Comparison of ENCODE assay signal across 9 cellular contexts in the genomic region with DNA sequence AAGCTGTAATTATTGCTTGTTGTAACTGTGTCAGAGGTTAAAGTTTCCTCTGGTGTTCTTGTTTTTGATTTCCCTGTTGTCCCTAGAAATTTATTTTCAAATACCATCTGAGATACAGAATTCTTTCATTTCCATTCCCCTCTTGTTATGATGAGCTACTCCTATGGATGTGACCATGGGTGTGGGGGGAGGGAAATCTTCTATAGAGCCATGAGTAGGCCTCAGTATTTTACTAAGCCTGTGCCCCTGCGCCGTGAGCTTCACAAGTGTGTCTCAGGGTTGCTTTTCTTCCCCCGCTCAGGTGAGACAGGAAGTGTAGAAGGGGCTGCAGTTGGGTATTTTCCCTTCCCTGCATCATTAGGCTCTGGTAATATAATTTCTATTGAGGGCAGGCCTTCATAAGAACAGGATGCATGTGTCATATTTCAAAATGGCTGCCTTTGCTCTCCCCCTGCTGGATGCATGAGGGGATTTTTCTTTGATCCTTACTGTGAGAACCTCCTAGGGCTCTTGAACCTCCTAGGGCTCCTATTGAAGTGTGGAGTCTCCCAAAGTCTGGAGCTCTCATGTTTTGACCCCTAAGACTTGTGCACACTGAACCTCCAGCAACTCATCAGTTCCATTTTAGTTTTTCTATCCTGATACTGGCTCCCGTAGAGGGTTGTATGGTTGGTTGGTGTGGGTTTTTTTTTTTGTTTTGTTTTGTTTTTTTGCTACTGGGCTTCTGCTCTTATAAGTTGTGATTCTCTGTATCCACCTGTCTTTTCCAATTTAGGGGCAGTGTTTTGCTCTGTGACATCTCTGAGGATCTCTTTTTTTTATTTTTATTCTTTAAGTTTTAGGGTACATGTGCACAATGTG.
DNase-seq lines count a peak whose midpoint lies in the region; FAIRE-seq and TF ChIP-seq lines count a peak whose summit lies in the region.
"Had no signal": no experiment of that assay in that cellular context is flagged by ENCODE, and none has a peak within 500 bp of the region (broad histone marks: within the 10 kb centered on the region; RNA-seq: fewer than 3 reads in every experiment).

No MANE protein-coding gene starts in this region.

- BruUV-seq in PC-9 (replicated peaks; lab: Mats Ljungman, UMichigan): no TSS peak

- H3K9me3 ChIP-seq in PC-9 (ENCODE audit: insufficient read depth, low read depth): no peaks in the 10 kb centered on the region
- H3K9me3 ChIP-seq: neutrophil had no signal

- peaks cover 17% of the 10 kb centered on the region for H3K27me3 Mint-ChIP-seq in progenitor cell of endocrine pancreas

- CTCF ChIA-PET in PC-9 (lab: Charles Lee): no interaction called here

- in situ Hi-C loops in G401 (cut with HindIII; ENCODE audit: low sequenced_read_pairs): no loop called here

- DNase-seq in G401 (ENCODE audit: low spot score): peak; percentile 68
- peak; percentile 40 for DNase-seq in H7
- peak; percentile 77 for DNase-seq in NCI-H82 (lab: John Stamatoyannopoulos, UW)
- peak; percentile 78 for DNase-seq in fibroblast of pulmonary artery (ENCODE audit: low read depth)
- no peak for DNase-seq in progenitor cell of endocrine pancreas (ENCODE audit: low spot score, unreplicated experiment)
- no peak for DNase-seq in frontal cortex (ENCODE audit: low spot score in 2 of 2)
- DNase-seq in PC-9: no peak
- DNase-seq in middle frontal gyrus (ENCODE audit: extremely low spot score, low spot score): no peak

- POLR2A ChIA-PET in PC-9 (lab: Charles Lee; ENCODE audit: unreplicated experiment): no interaction called here

- H3K9me2 ChIP-seq in PC-9 (ENCODE audit: insufficient read depth): no peaks in the 10 kb centered on the region

- no peaks in the 10 kb centered on the region for H3F3A ChIP-seq in PC-9 (ENCODE audit: insufficient read depth, low read depth)

- no peaks in the 10 kb centered on the region for H3K79me2 ChIP-seq in PC-9 (ENCODE audit: low read depth)

- TF ChIP-seq CTCF in fibroblast of pulmonary artery (IDR thresholded peaks at IDR 0.05; ENCODE audit: low read length, missing control alignments) (peak; percentile 60), progenitor cell of endocrine pancreas (IDR thresholded peaks at IDR 0.05; ENCODE audit: unreplicated experiment) (peak; percentile 61), PC-9 (conservative IDR thresholded peaks at IDR 0.05) (no peak; the same call in 1 of the 2 replicates)

- no peak overlapping the region for H2AFZ ChIP-seq in PC-9

- H3K36me3 Mint-ChIP-seq in progenitor cell of endocrine pancreas (ENCODE audit: insufficient read depth): no peaks in the 10 kb centered on the region

- FAIRE-seq in frontal cortex (lab: Jason Lieb, UNC): no peak

- no peak overlapping the region for H3K4me3 ChIP-seq in H7 (ENCODE audit: insufficient read depth, low read depth, low read length)
- H3K4me3 ChIP-seq in fibroblast of pulmonary artery (replicated peaks; ENCODE audit: low read depth, low read length): no peak overlapping the region
- H3K4me3 ChIP-seq in PC-9: no peak overlapping the region

- no peaks in the 10 kb centered on the region for H3K4me1 ChIP-seq in PC-9 (replicated peaks; ENCODE audit: insufficient read depth)

- no peaks in the 10 kb centered on the region for H3K9me3 Mint-ChIP-seq in progenitor cell of endocrine pancreas (ENCODE audit: low read depth)

- no peak overlapping the region for H3K4me3 Mint-ChIP-seq in progenitor cell of endocrine pancreas (ENCODE audit: low read depth)

- no peak overlapping the region for H3K27ac ChIP-seq in PC-9
- H3K27ac ChIP-seq: neutrophil had no signal

- no peaks in the 10 kb centered on the region for H3K27me3 ChIP-seq in H7 (ENCODE audit: control insufficient read depth, insufficient read depth, low read length)
- no peaks in the 10 kb centered on the region for H3K27me3 ChIP-seq in PC-9 (ENCODE audit: insufficient read depth, low read depth)
- H3K27me3 ChIP-seq: neutrophil had no signal

- no peak overlapping the region for H3K27ac Mint-ChIP-seq in progenitor cell of endocrine pancreas

- no peaks in the 10 kb centered on the region for H4K20me1 ChIP-seq in PC-9 (ENCODE audit: insufficient read depth)

- no peaks in the 10 kb centered on the region for H3K36me3 ChIP-seq in H7 (replicated peaks; ENCODE audit: control insufficient read depth, insufficient read depth, low read length)
- no peaks in the 10 kb centered on the region for H3K36me3 ChIP-seq in PC-9 (ENCODE audit: low read depth)
- H3K36me3 ChIP-seq: neutrophil had no signal

- H3K4me1 Mint-ChIP-seq in progenitor cell of endocrine pancreas (ENCODE audit: low read depth): peaks cover 7% of the 10 kb centered on the region

- H3K4me2 ChIP-seq in PC-9: no peak overlapping the region

- intact Hi-C loops in PC-9 (cut with micrococcal nuclease; ENCODE audit: unreplicated experiment): no loop called here

Comparison
In these comparisons a context has a peak if more than half of its experiments do, and no peak if none do; other contexts are left out.
1. DNase-seq: peak in G401 (single experiment), H7 (single experiment), NCI-H82 (single experiment) and fibroblast of pulmonary artery (single experiment); none in progenitor cell of endocrine pancreas (single experiment), frontal cortex (0 of 2), PC-9 (0 of 2) and middle frontal gyrus (single experiment).